In the genomic region with DNA sequence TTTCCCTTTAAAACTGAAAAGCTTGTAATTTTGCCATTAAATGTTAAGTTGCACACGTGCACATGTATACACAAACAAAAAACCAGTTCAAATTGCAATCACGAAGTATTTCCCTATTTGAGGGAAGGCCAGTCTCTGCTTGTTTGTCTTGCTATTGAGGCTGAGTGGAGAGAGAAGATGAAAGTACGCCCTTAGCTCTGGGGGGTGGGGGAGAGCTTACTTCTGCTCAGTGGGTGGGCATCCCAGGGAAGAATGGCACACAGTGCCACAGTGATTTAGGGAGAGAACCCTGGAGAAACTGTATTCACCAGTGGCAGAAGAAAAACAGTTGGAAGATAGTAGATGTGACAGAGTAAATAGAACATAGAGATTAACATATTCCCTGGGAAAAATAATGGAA, we compare ENCODE assay signal across 16 cellular contexts. TPM values are rescaled to one million over a fixed set of nuclear protein-coding genes. Genes with fewer than 3 reads are reported as not detected.
A peak's percentile ranks its signal among the peaks of the same experiment; 100 is the strongest.
DNase-seq lines count a peak whose midpoint lies in the region; ATAC-seq and TF ChIP-seq lines count a peak whose summit lies in the region.
"Had no signal": no experiment of that assay in that cellular context is flagged by ENCODE, and none has a peak within 500 bp of the region (broad histone marks: within the 10 kb centered on the region; RNA-seq: fewer than 3 reads in every experiment).

No MANE protein-coding gene starts in this region.

- H3K27me3 Mint-ChIP-seq in HFFc6 (ENCODE audit: insufficient read depth) (no peaks in the 10 kb centered on the region; the same call in 1 of the 2 replicates), brain (no peaks in the 10 kb centered on the region)

- no peaks in the 10 kb centered on the region for H3K9me3 ChIP-seq in left lung
- H3K9me3 ChIP-seq in thyroid gland, result no peaks in the 10 kb centered on the region
- no peaks in the 10 kb centered on the region for H3K9me3 ChIP-seq in Karpas-422 (ENCODE audit: low read length)
- H3K9me3 ChIP-seq: adrenal gland, colonic mucosa, SJCRH30 had no signal

- peaks cover 36 to 40% of the 10 kb centered on the region in 2 donors for H3K4me1 ChIP-seq in left lung
- peaks cover 49 to 63% of the 10 kb centered on the region in 2 donors for H3K4me1 ChIP-seq in thyroid gland
- no peaks in the 10 kb centered on the region for H3K4me1 ChIP-seq in Karpas-422 (ENCODE audit: low read length)
- H3K4me1 ChIP-seq: SJCRH30 had no signal

- peaks cover 0 to 27% of the 10 kb centered on the region in 2 donors for H3K27me3 ChIP-seq in left lung
- H3K27me3 ChIP-seq in thyroid gland, result no peaks in the 10 kb centered on the region
- no peaks in the 10 kb centered on the region for H3K27me3 ChIP-seq in Karpas-422 (ENCODE audit: low read length)
- H3K27me3 ChIP-seq: adrenal gland, colonic mucosa, SJCRH30 had no signal

- no peak overlapping the region for H3K4me2 ChIP-seq in Karpas-422 (ENCODE audit: low read depth, low read length, poor library complexity, severe bottlenecking)

- H3K36me3 ChIP-seq in left lung, result no peaks in the 10 kb centered on the region
- no peaks in the 10 kb centered on the region for H3K36me3 ChIP-seq in thyroid gland
- H3K36me3 ChIP-seq in Karpas-422 (ENCODE audit: insufficient read depth, low read length), result no peaks in the 10 kb centered on the region
- H3K36me3 ChIP-seq: colonic mucosa had no signal

- H3K27ac ChIP-seq in left lung (peak overlapping the region in 1 of 2 donors; percentile 33), thyroid gland (peak overlapping the region; percentile 6 to 74 (median 65)), Karpas-422 (ENCODE audit: low read length) (no peak overlapping the region)
- H3K27ac ChIP-seq: adrenal gland, C4-2B, colonic mucosa, SJCRH30 had no signal

- no peak for TF ChIP-seq POLR2A in thyroid gland (IDR thresholded peaks at IDR 0.05)

- DNase-seq in HFFc6 (no peak), left lung (no peak), thyroid gland (peak; percentile 26 to 37), SK-N-DZ (ENCODE audit: low spot score) (no peak), cortex of kidney (lab: John Stamatoyannopoulos, UW) (no peak), activated T-cell treated with anti-CD3 and anti-CD28 coated beads for 4 hours (no peak), Karpas-422 (no peak)
- DNase-seq: activated CD4-positive, alpha-beta memory T cell treated with anti-CD3 and anti-CD28 coated beads, Interleukin-2, amount 10 ng/mL, durations not matched to agents 7 days and 5 days; adrenal gland; colonic mucosa; NCI-H1048; occipital lobe; SJCRH30 had no signal

- H3K4me3 Mint-ChIP-seq in HFFc6 (peak overlapping the region; percentile 79), brain (peak overlapping the region; percentile 61 to 74 (median 68))
- H3K4me3 Mint-ChIP-seq: activated CD4-positive, alpha-beta memory T cell treated with anti-CD3 and anti-CD28 coated beads, Interleukin-2, amount 10 ng/mL, durations not matched to agents 7 days and 5 days; IgD-negative memory B cell had no signal

- intact Hi-C loops in left lung (cut with DNase I) (no loop called here), thyroid gland (cut with DNase I) (no loop called here)

- WGBS in thyroid gland, 2 donors, result 23 to 33% methylated on average over 3 of the region's 3 CpGs

- H3K27ac Mint-ChIP-seq in HFFc6 (peak overlapping the region; percentile 81), brain (peak overlapping the region; percentile 58 to 89 (median 85))
- H3K27ac Mint-ChIP-seq: activated CD4-positive, alpha-beta memory T cell treated with anti-CD3 and anti-CD28 coated beads, Interleukin-2, amount 10 ng/mL, durations not matched to agents 7 days and 5 days; IgD-negative memory B cell had no signal

- ATAC-seq in left lung, result peak; percentile 52

- no peaks in the 10 kb centered on the region for H3K79me2 ChIP-seq in Karpas-422 (ENCODE audit: low read length)

- H3K9me3 Mint-ChIP-seq in HFFc6 (0 out of 2 replicates have a peak, but pooled peaks cover under 1% of the 10 kb centered on the region), brain (peaks cover 7 to 19% (median 16%) of the 10 kb centered on the region in 5 experiments)
- H3K9me3 Mint-ChIP-seq: activated CD4-positive, alpha-beta memory T cell treated with anti-CD3 and anti-CD28 coated beads, Interleukin-2, amount 10 ng/mL, durations not matched to agents 7 days and 5 days had no signal

- H3K9me2 ChIP-seq in Karpas-422 (replicated peaks; ENCODE audit: insufficient read depth, low read length), result no peaks in the 10 kb centered on the region

- H3K9ac ChIP-seq in Karpas-422 (ENCODE audit: low read length), result no peak overlapping the region

- H3K36me3 Mint-ChIP-seq in HFFc6 (ENCODE audit: low read depth) (peaks cover 45% of the 10 kb centered on the region), brain (peaks cover 33% of the 10 kb centered on the region)
- H3K36me3 Mint-ChIP-seq: IgD-negative memory B cell had no signal

- H4K20me1 ChIP-seq in Karpas-422 (ENCODE audit: insufficient read depth, low read depth, low read length), result no peaks in the 10 kb centered on the region

- TF ChIP-seq CTCF in HFFc6 (IDR thresholded peaks at IDR 0.05) (no peak), brain (conservative IDR thresholded peaks at IDR 0.05) (no peak), left lung (IDR thresholded peaks at IDR 0.05) (no peak), thyroid gland (IDR thresholded peaks at IDR 0.05) (no peak)

- H3K4me1 Mint-ChIP-seq in HFFc6 (ENCODE audit: low read depth), result peaks cover 85% of the 10 kb centered on the region
- peaks cover 73% of the 10 kb centered on the region for H3K4me1 Mint-ChIP-seq in brain

- H2AFZ ChIP-seq in Karpas-422 (ENCODE audit: low read length), result no peak overlapping the region

- H3K4me3 ChIP-seq in left lung (no peak overlapping the region), thyroid gland (replicated peaks in 1 of 3) (no peak overlapping the region), Karpas-422 (ENCODE audit: low read length) (no peak overlapping the region)
- H3K4me3 ChIP-seq: adrenal gland, colonic mucosa, SJCRH30 had no signal

RNA-seq across cellular contexts. Expression of gene YAP1, which starts 8.7 kb away (rescaled TPM):
- 100 to 1,000 TPM; 120 to 159 (median 133) TPM for total RNA-seq in HFFc6 (2021; fragmentation: NEBNext Ultra II Directional; extraction: Animal tissue kit (Norgen Biotek cat#: 25700))
- 6.4 TPM for polyA plus RNA-seq in brain (ENCODE audit: insufficient read depth, low read depth, low replicate concordance)
- total RNA-seq in left lung (100 to 1,000 TPM; 105 to 165 TPM), thyroid gland (100 to 1,000 TPM; 162 to 202 (median 176) TPM)
- polyA plus RNA-seq in SK-N-DZ (2014; cell fraction: cytosol; rRNA removed), result 1.8 and 2.3 TPM in 2 replicates
- 0.50 and 0.91 TPM in 2 replicates for polyA plus RNA-seq in SK-N-DZ (2014; cell fraction: nucleus; rRNA removed)
- 0.14 TPM in 1 of 2 replicates, not detected in the other for total RNA-seq in Karpas-422 (2014; rRNA removed; shearing (Covaris generic); ENCODE audit: low replicate concordance)
- polyA plus RNA-seq: IgD-negative memory B cell had no signal

Comparison
In these comparisons a context has a peak if more than half of its experiments do, and no peak if none do; other contexts are left out.
1. DNase-seq: peak in thyroid gland (2 of 2); none in HFFc6 (single experiment), left lung (0 of 2), SK-N-DZ (single experiment), cortex of kidney (single experiment), activated T-cell treated with anti-CD3 and anti-CD28 coated beads for 4 hours (single experiment) and Karpas-422 (single experiment).
2. RNA of gene YAP1, which starts 8.7 kb away (total RNA-seq): 162 to 202 TPM in thyroid gland, 105 to 165 TPM in left lung and 120 to 159 TPM in HFFc6; 0.14 TPM in Karpas-422; every median in the first group is over 10 times any median in the second.